ENCODE assay signal across 8 cellular contexts in the genomic region with DNA sequence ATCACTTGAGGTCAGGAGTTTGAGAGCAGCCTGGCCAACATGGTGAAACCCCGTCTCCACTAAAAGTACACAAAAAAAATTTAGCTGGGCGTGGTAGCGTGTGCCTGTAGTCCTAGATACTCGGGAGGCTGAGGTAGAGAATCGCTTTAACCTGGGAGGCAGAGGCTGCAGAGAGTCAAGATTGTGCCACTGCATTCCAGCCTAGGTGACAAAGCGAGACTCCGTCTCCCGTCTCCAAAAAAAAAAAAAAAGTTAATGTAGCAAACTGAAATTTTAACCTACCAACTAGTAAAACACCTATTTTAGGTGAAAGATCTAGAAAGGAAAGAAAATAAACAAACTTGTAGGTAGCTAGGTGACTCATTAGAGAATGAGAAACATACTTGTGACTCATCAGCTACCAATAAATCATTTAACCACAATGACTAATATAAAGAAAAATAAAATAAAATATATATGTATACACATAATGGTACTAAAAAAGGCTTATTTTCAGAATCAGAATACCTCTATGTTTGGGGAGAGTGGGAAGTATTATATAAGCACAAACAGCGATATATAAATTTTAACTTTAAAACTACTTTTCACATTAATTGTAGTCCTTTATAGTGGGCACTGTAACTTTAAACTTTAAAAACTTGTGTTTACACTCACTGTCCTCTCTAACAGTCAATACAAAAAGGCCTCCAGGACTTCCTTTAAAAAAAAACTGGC. TPM values are rescaled to one million over a fixed set of nuclear protein-coding genes. Genes with fewer than 3 reads are reported as not detected.
DNase-seq lines count a peak whose midpoint lies in the region; ATAC-seq and TF ChIP-seq lines count a peak whose summit lies in the region.

No MANE protein-coding gene starts in this region.

- H3K27me3 ChIP-seq in body of pancreas (no peaks in the 10 kb centered on the region), Peyer's patch (no peaks in the 10 kb centered on the region), gastrocnemius medialis (no peaks in the 10 kb centered on the region)

- TF ChIP-seq CTCF in body of pancreas (IDR thresholded peaks at IDR 0.05) (no peak), Peyer's patch (IDR thresholded peaks at IDR 0.05) (no peak), gastrocnemius medialis (IDR thresholded peaks at IDR 0.05 in 4 of 5, conservative IDR thresholded peaks at IDR 0.05 in 1 of 5) (no peak)

- H3K9me3 ChIP-seq in body of pancreas (no peaks in the 10 kb centered on the region), Peyer's patch (no peaks in the 10 kb centered on the region), gastrocnemius medialis (no peaks in the 10 kb centered on the region)

- TF ChIP-seq POLR2A in body of pancreas (IDR thresholded peaks at IDR 0.05) (no peak), Peyer's patch (IDR thresholded peaks at IDR 0.05) (no peak), gastrocnemius medialis (IDR thresholded peaks at IDR 0.05) (no peak)

- H3K27ac ChIP-seq in body of pancreas (peak overlapping the region in 1 of 4 donors; percentile 40), Peyer's patch (no peak overlapping the region), gastrocnemius medialis (no peak overlapping the region)

- in situ Hi-C loops in gastrocnemius medialis (cut with MboI; ENCODE audit: low sequenced_read_pairs in 4 of 4) = no loop called here

- H3K36me3 ChIP-seq in body of pancreas (replicated peaks in 1 of 2; ENCODE audit: insufficient read depth in 1 of 2, low read depth in 2 of 2) (no peaks in the 10 kb centered on the region), Peyer's patch (no peaks in the 10 kb centered on the region), gastrocnemius medialis (peaks cover 0 to 5% of the 10 kb centered on the region in 2 donors)

- intact Hi-C loops in body of pancreas (cut with DNase I) (no loop called here), Right ventricle myocardium inferior (cut with DNase I) (no loop called here), gastrocnemius medialis (cut with DNase I; ENCODE audit: low total_unique reads) (no loop called here)

- ATAC-seq in GM21737 (IDR thresholded peaks at IDR 0.05; ENCODE audit: unreplicated experiment) (peak; percentile 48), body of pancreas (peak; percentile 67), Right ventricle myocardium inferior (no peak), gastrocnemius medialis (no peak)

- 83 to 84% methylated on average over 9 of the region's 9 CpGs for WGBS in body of pancreas, 2 donors

- peak; percentile 67 for DNase-seq in EH (ENCODE audit: low read depth)
- peak; percentile 67 for DNase-seq in NCI-H226
- DNase-seq in body of pancreas = no peak
- DNase-seq in renal cortical epithelial cell (ENCODE audit: low read depth) = peak; percentile 97
- no peak for DNase-seq in Peyer's patch
- DNase-seq in Right ventricle myocardium inferior (ENCODE audit: missing footprints) = no peak
- DNase-seq in gastrocnemius medialis = no peak

- H3K4me1 ChIP-seq in body of pancreas (peaks cover 22% of the 10 kb centered on the region), Peyer's patch (peaks cover 0 to 13% (median 0%) of the 10 kb centered on the region in 4 donors), gastrocnemius medialis (peaks cover 0 to 17% of the 10 kb centered on the region in 2 donors)

- H3K4me3 ChIP-seq in body of pancreas (no peak overlapping the region), Peyer's patch (no peak overlapping the region), gastrocnemius medialis (no peak overlapping the region)

RNA-seq across cellular contexts. Expression of a gene that starts 36.6 kb away (rescaled TPM):
- total RNA-seq in body of pancreas (10 to 100 TPM; 22.1 to 29.3 TPM), renal cortical epithelial cell (159 and 174 TPM in 2 replicates), Peyer's patch (10 to 100 TPM; 27.5 to 75.9 (median 30.6) TPM), Right ventricle myocardium inferior (67.3 TPM), gastrocnemius medialis (10 to 100 TPM; 86.2 to 97.2 (median 89.8) TPM)

Comparison
In these comparisons a context has a peak if more than half of its experiments do, and no peak if none do; other contexts are left out.
1. DNase-seq: peak in EH (single experiment), NCI-H226 (single experiment) and renal cortical epithelial cell (single experiment); none in body of pancreas (0 of 4), Peyer's patch (0 of 3), Right ventricle myocardium inferior (single experiment) and gastrocnemius medialis (0 of 2).
2. ATAC-seq: peak in GM21737 (single experiment) and body of pancreas (single experiment); none in Right ventricle myocardium inferior (single experiment) and gastrocnemius medialis (0 of 2).